In genomic region chr6:28657367-28657755, GRCh38 we compare ENCODE assay signal across 9 cellular contexts.
A peak's percentile ranks its signal among the peaks of the same experiment; 100 is the strongest.
DNase-seq lines count a peak whose midpoint lies in the region; ATAC-seq and TF ChIP-seq lines count a peak whose summit lies in the region.
"Had no signal": no experiment of that assay in that cellular context is flagged by ENCODE, and none has a peak within 500 bp of the region (broad histone marks: within the 10 kb centered on the region; RNA-seq: fewer than 3 reads in every experiment).

No MANE protein-coding gene starts in this region.

- H3K9me3 ChIP-seq in OCI-LY1 (ENCODE audit: low read length) (no peaks in the 10 kb centered on the region), endodermal cell (ENCODE audit: control insufficient read depth, low read length) (no peaks in the 10 kb centered on the region), psoas muscle (no peaks in the 10 kb centered on the region)
- H3K9me3 ChIP-seq: Peyer's patch had no signal

- DNase-seq in G401 (ENCODE audit: low spot score) (peak; percentile 72), endodermal cell (no peak), psoas muscle (no peak), RKO (ENCODE audit: low spot score) (no peak), left lobe of liver (ENCODE audit: low spot score) (no peak), NCI-H446 (lab: John Stamatoyannopoulos, UW) (no peak)
- DNase-seq: Peyer's patch had no signal

- H3K9me2 ChIP-seq in OCI-LY1 (ENCODE audit: low read depth, low read length): no peaks in the 10 kb centered on the region

- no peaks in the 10 kb centered on the region for H4K20me1 ChIP-seq in OCI-LY1 (ENCODE audit: insufficient read depth, low read length)

- H3K36me3 ChIP-seq in OCI-LY1 (ENCODE audit: insufficient read depth, low read length): no peaks in the 10 kb centered on the region
- H3K36me3 ChIP-seq in endodermal cell (ENCODE audit: control insufficient read depth, insufficient read depth, low read length): no peaks in the 10 kb centered on the region
- no peaks in the 10 kb centered on the region for H3K36me3 ChIP-seq in psoas muscle (ENCODE audit: insufficient read depth in 1 of 2, low read depth in 1 of 2)
- H3K36me3 ChIP-seq: Peyer's patch had no signal

- in situ Hi-C loops in G401 (cut with HindIII; ENCODE audit: low sequenced_read_pairs): no loop called here

- peak overlapping the region; percentile 72 for H3K4me3 Mint-ChIP-seq in endodermal cell

- peak overlapping the region; percentile 16 for H3K27ac Mint-ChIP-seq in endodermal cell

- no peak overlapping the region for H2AFZ ChIP-seq in OCI-LY1 (ENCODE audit: low read length)

- H3F3A ChIP-seq in OCI-LY1 (ENCODE audit: insufficient read depth, low read length): no peaks in the 10 kb centered on the region

- H3K4me3 ChIP-seq in OCI-LY1 (ENCODE audit: low read depth, low read length, poor library complexity, severe bottlenecking): peak overlapping the region; percentile 53
- peak overlapping the region; percentile 93 for H3K4me3 ChIP-seq in endodermal cell (ENCODE audit: low read length)
- peak overlapping the region; percentile 51 for H3K4me3 ChIP-seq in psoas muscle

- H3K4me2 ChIP-seq in OCI-LY1 (ENCODE audit: low read length): peak overlapping the region; percentile 66; the same call in 1 of the 2 replicates

- TF ChIP-seq CTCF in OCI-LY1 (IDR thresholded peaks at IDR 0.05; ENCODE audit: low read length) (no peak), endodermal cell (conservative IDR thresholded peaks at IDR 0.05) (no peak), psoas muscle (IDR thresholded peaks at IDR 0.05) (no peak)

- 70 to 78% methylated on average over 4 to 10 of the region's 10 CpGs for WGBS in endodermal cell (ENCODE audit: insufficient coverage in 1 of 2, insufficient read length in 1 of 2), 2 experiments
- 3 to 4% (median 4%) methylated on average over 10 of the region's 10 CpGs for whole genome bisulfite sequencing in psoas muscle, 3 donors

- intact Hi-C loops in psoas muscle (cut with DNase I): no loop called here

- H3K9ac ChIP-seq in OCI-LY1 (ENCODE audit: low read length) (no peak overlapping the region), endodermal cell (ENCODE audit: extremely low read depth, low read length, poor library complexity, severe bottlenecking) (no peak overlapping the region)

- peaks cover 20% of the 10 kb centered on the region for H3K4me1 ChIP-seq in OCI-LY1 (ENCODE audit: insufficient read depth, low read length, severe bottlenecking)
- no peaks in the 10 kb centered on the region for H3K4me1 ChIP-seq in endodermal cell (ENCODE audit: control insufficient read depth, insufficient read depth, low read length)
- no peaks in the 10 kb centered on the region for H3K4me1 ChIP-seq in psoas muscle
- H3K4me1 ChIP-seq: Peyer's patch had no signal

- H3K27me3 ChIP-seq in OCI-LY1 (ENCODE audit: insufficient read depth, low read length) (no peaks in the 10 kb centered on the region), endodermal cell (ENCODE audit: control insufficient read depth, insufficient read depth, low read length, poor library complexity, severe bottlenecking) (no peaks in the 10 kb centered on the region), psoas muscle (ENCODE audit: insufficient read depth in 3 of 3, low read length in 2 of 3) (peaks cover 4 to 38% (median 6%) of the 10 kb centered on the region in 3 donors)
- H3K27me3 ChIP-seq: Peyer's patch had no signal

- H3K79me2 ChIP-seq in OCI-LY1 (ENCODE audit: insufficient read depth, low read length): no peaks in the 10 kb centered on the region

- H3K27ac ChIP-seq in OCI-LY1 (ENCODE audit: low read depth, low read length, poor library complexity, severe bottlenecking) (no peak overlapping the region), endodermal cell (ENCODE audit: low read depth, low read length) (no peak overlapping the region), psoas muscle (no peak overlapping the region)
- H3K27ac ChIP-seq: Peyer's patch had no signal

- peaks cover 17% of the 10 kb centered on the region for H3K27me3 Mint-ChIP-seq in endodermal cell (ENCODE audit: insufficient read depth)

- no peaks in the 10 kb centered on the region for H3K36me3 Mint-ChIP-seq in endodermal cell (ENCODE audit: low read depth)

- H3K4me1 Mint-ChIP-seq in endodermal cell: peaks cover 22% of the 10 kb centered on the region

- no peaks in the 10 kb centered on the region for H3K9me3 Mint-ChIP-seq in endodermal cell

- no peak for ATAC-seq in psoas muscle
- ATAC-seq in left lobe of liver: no peak
- ATAC-seq in HG03097 (IDR thresholded peaks at IDR 0.05; ENCODE audit: low FRiP score, unreplicated experiment): no peak
